ENCODE assay signal across 2 cellular contexts in the genomic region with DNA sequence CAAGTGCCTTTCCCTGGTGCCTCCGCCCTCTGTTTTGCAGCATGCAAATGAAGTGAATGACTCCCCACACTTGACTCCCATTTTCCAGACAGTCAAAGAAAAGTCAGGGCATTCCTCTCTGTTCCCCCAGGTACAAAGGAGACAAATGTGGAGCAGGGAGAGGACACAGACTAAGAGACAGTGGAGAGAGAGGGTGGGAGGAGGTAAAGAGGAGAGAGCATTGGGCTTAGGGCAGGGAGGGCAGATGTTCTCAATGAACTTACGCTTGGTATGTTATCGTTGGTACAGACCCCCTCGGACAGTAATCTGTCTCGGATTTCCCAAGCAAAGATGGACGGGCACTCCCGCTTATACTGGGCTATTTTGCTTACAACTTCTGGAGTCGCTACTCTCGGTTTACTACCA.
TF ChIP-seq lines count a peak whose summit lies in the region.

No MANE protein-coding gene starts in this region.

TF ChIP-seq in GM23338, 12 proteins besides CTCF, POLR2A, EP300 and RAD21:
- peak; percentile 74 for TF ChIP-seq EZH2 (IDR thresholded peaks at IDR 0.05; ENCODE audit: low read depth, unreplicated experiment)
- TF ChIP-seq, protein P1, sequence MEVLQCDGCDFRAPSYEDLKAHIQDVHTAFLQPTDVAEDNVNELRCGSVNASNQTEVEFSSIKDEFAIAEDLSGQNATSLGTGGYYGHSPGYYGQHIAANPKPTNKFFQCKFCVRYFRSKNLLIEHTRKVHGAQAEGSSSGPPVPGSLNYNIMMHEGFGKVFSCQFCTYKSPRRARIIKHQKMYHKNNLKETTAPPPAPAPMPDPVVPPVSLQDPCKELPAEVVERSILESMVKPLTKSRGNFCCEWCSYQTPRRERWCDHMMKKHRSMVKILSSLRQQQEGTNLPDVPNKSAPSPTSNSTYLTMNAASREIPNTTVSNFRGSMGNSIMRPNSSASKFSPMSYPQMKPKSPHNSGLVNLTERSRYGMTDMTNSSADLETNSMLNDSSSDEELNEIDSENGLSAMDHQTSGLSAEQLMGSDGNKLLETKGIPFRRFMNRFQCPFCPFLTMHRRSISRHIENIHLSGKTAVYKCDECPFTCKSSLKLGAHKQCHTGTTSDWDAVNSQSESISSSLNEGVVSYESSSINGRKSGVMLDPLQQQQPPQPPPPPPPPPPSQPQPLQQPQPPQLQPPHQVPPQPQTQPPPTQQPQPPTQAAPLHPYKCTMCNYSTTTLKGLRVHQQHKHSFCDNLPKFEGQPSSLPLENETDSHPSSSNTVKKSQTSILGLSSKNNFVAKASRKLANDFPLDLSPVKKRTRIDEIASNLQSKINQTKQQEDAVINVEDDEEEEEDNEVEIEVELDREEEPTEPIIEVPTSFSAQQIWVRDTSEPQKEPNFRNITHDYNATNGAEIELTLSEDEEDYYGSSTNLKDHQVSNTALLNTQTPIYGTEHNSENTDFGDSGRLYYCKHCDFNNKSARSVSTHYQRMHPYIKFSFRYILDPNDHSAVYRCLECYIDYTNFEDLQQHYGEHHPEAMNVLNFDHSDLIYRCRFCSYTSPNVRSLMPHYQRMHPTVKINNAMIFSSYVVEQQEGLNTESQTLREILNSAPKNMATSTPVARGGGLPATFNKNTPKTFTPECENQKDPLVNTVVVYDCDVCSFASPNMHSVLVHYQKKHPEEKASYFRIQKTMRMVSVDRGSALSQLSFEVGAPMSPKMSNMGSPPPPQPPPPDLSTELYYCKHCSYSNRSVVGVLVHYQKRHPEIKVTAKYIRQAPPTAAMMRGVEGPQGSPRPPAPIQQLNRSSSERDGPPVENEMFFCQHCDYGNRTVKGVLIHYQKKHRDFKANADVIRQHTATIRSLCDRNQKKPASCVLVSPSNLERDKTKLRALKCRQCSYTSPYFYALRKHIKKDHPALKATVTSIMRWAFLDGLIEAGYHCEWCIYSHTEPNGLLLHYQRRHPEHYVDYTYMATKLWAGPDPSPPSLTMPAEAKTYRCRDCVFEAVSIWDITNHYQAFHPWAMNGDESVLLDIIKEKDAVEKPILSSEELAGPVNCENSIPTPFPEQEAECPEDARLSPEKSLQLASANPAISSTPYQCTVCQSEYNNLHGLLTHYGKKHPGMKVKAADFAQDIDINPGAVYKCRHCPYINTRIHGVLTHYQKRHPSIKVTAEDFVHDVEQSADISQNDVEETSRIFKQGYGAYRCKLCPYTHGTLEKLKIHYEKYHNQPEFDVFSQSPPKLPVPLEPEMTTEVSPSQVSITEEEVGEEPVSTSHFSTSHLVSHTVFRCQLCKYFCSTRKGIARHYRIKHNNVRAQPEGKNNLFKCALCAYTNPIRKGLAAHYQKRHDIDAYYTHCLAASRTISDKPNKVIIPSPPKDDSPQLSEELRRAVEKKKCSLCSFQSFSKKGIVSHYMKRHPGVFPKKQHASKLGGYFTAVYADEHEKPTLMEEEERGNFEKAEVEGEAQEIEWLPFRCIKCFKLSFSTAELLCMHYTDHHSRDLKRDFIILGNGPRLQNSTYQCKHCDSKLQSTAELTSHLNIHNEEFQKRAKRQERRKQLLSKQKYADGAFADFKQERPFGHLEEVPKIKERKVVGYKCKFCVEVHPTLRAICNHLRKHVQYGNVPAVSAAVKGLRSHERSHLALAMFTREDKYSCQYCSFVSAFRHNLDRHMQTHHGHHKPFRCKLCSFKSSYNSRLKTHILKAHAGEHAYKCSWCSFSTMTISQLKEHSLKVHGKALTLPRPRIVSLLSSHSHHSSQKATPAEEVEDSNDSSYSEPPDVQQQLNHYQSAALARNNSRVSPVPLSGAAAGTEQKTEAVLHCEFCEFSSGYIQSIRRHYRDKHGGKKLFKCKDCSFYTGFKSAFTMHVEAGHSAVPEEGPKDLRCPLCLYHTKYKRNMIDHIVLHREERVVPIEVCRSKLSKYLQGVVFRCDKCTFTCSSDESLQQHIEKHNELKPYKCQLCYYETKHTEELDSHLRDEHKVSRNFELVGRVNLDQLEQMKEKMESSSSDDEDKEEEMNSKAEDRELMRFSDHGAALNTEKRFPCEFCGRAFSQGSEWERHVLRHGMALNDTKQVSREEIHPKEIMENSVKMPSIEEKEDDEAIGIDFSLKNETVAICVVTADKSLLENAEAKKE (CRISPR knock-in tag; IDR thresholded peaks at IDR 0.05), result no peak

TF ChIP-seq in H1, 55 proteins besides CTCF, POLR2A, EP300 and RAD21:
- TF ChIP-seq SRF (IDR thresholded peaks at IDR 0.05; ENCODE audit: low read depth, low read length), result no peak
- TF ChIP-seq EZH2 (IDR thresholded peaks at IDR 0.05; ENCODE audit: low read depth, low read length, severe bottlenecking), result peak; percentile 37
- peak; percentile 91 for TF ChIP-seq RNF2 (IDR thresholded peaks at IDR 0.05; ENCODE audit: borderline replicate concordance, low read depth, low read length, missing control alignments, poor library complexity, severe bottlenecking)
- TF ChIP-seq YY1 (IDR thresholded peaks at IDR 0.05; ENCODE audit: low read depth, low read length), result no peak
- no peak for TF ChIP-seq SP2 (IDR thresholded peaks at IDR 0.05; ENCODE audit: low read length)
- no peak for TF ChIP-seq RBBP5 (IDR thresholded peaks at IDR 0.05; ENCODE audit: borderline replicate concordance, low read depth, low read length)
- TF ChIP-seq CREB1 (IDR thresholded peaks at IDR 0.05), result no peak
- peak; percentile 73 for TF ChIP-seq SUZ12 (IDR thresholded peaks at IDR 0.05; ENCODE audit: low read length)
- TF ChIP-seq ASH2L (IDR thresholded peaks at IDR 0.05; ENCODE audit: low read length), result no peak
TF ChIP-seq in H1: peak in this region for 3.
